In genomic region chr1:179283992-179284391, GRCh38 we compare ENCODE assay signal across 20 cellular contexts. TPM values are rescaled to one million over a fixed set of nuclear protein-coding genes. Genes with fewer than 3 reads are reported as not detected.
A peak's percentile ranks its signal among the peaks of the same experiment; 100 is the strongest.
DNase-seq lines count a peak whose midpoint lies in the region; ATAC-seq, FAIRE-seq and TF ChIP-seq lines count a peak whose summit lies in the region.
"Had no signal": no experiment of that assay in that cellular context is flagged by ENCODE, and none has a peak within 500 bp of the region (broad histone marks: within the 10 kb centered on the region; RNA-seq: fewer than 3 reads in every experiment).

No MANE protein-coding gene starts in this region.

- no peaks in the 10 kb centered on the region for H3K27me3 ChIP-seq in GM23248 (replicated peaks; ENCODE audit: insufficient read depth)
- H3K27me3 ChIP-seq: BLaER1 treated with 17β-estradiol and CSF1 and Interleukin-3, amounts not matched to agents 10 nM and 100 nM had no signal

- H3K4me3 ChIP-seq in A549: no peak overlapping the region
- H3K4me3 ChIP-seq in GM23248: no peak overlapping the region
- H3K4me3 ChIP-seq: BLaER1 treated with 17β-estradiol and CSF1 and Interleukin-3, amounts not matched to agents 10 nM and 100 nM had no signal

- H3K9me3 ChIP-seq in A549 (peaks cover 11% of the 10 kb centered on the region; the same call in 2 of the 3 replicates), GM23248 (ENCODE audit: low read depth) (no peaks in the 10 kb centered on the region)

- POLR2A ChIA-PET in A549 (lab: Yijun Ruan, JAX): no interaction called here

- H3K4me1 ChIP-seq in A549 (peaks cover 19% of the 10 kb centered on the region), GM23248 (ENCODE audit: insufficient read depth) (no peaks in the 10 kb centered on the region)
- H3K4me1 ChIP-seq: BLaER1 treated with 17β-estradiol and CSF1 and Interleukin-3, amounts not matched to agents 10 nM and 100 nM had no signal

- no peak for TF ChIP-seq POLR2A in A549 (IDR thresholded peaks at IDR 0.05; ENCODE audit: low read length)

- no peaks in the 10 kb centered on the region for H3F3A ChIP-seq in GM23248 (ENCODE audit: insufficient read depth)

- CTCF ChIA-PET in A549 (lab: Yijun Ruan, JAX): interaction anchor here (0.6 to 1.9 kb wide), 6 partner anchors 10 to 205 kb away, joined by 3 to 7 read pairs (median 5); partner anchors contain the start of gene SOAT1

- in situ Hi-C loops in GM23248 (cut with MboI): no loop called here

- TF ChIP-seq CTCF in A549 (IDR thresholded peaks at IDR 0.05): no peak

- no peak overlapping the region for H3K9ac ChIP-seq in GM23248
- H3K9ac ChIP-seq: BLaER1 treated with 17β-estradiol and CSF1 and Interleukin-3, amounts not matched to agents 10 nM and 100 nM had no signal

- TF ChIP-seq EP300 in A549 (IDR thresholded peaks at IDR 0.05) (no peak), Ishikawa (IDR thresholded peaks at IDR 0.05; ENCODE audit: borderline replicate concordance) (no peak)

- no peaks in the 10 kb centered on the region for H4K20me1 ChIP-seq in GM23248 (ENCODE audit: insufficient read depth)
- H4K20me1 ChIP-seq: BLaER1 treated with 17β-estradiol and CSF1 and Interleukin-3, amounts not matched to agents 10 nM and 100 nM had no signal

- no peaks in the 10 kb centered on the region for H3K9me2 ChIP-seq in GM23248 (ENCODE audit: insufficient read depth)

- H3K27ac ChIP-seq in A549 (no peak overlapping the region), GM23248 (no peak overlapping the region)
- H3K27ac ChIP-seq: BLaER1 treated with 17β-estradiol and CSF1 and Interleukin-3, amounts not matched to agents 10 nM and 100 nM; C4-2B had no signal

- no peaks in the 10 kb centered on the region for H3K79me2 ChIP-seq in GM23248 (ENCODE audit: insufficient read depth)

- no peak for FAIRE-seq in A549 (lab: Jason Lieb, UNC)
- FAIRE-seq: A204.1, G401.6, GM12891, GM19239 had no signal

- no peak overlapping the region for H2AFZ ChIP-seq in GM23248

- H3K36me3 ChIP-seq in GM23248 (ENCODE audit: low read depth): no peaks in the 10 kb centered on the region
- H3K36me3 ChIP-seq: BLaER1 treated with 17β-estradiol and CSF1 and Interleukin-3, amounts not matched to agents 10 nM and 100 nM had no signal

- WGBS in A549 (ENCODE audit: missing lambda C conversion rate): 60% methylated on average over 2 of the region's 2 CpGs
- 54% methylated on average over 2 of the region's 2 CpGs for WGBS in GM23248 (ENCODE audit: low coverage in 1 of 2, low lambda C conversion rate in 2 of 2, missing lambda C conversion rate in 2 of 2), 2 experiments

- no peak for TF ChIP-seq RAD21 in A549 (conservative IDR thresholded peaks at IDR 0.05 in 1 of 2, IDR thresholded peaks at IDR 0.05 in 1 of 2)
- no peak for TF ChIP-seq RAD21 in Ishikawa (IDR thresholded peaks at IDR 0.05; ENCODE audit: low read depth)

- H3K4me2 ChIP-seq in A549 (no peak overlapping the region), GM23248 (ENCODE audit: unreplicated experiment) (no peak overlapping the region)
- H3K4me2 ChIP-seq: BLaER1 treated with 17β-estradiol and CSF1 and Interleukin-3, amounts not matched to agents 10 nM and 100 nM had no signal

- DNase-seq in A549 (ENCODE audit: low read depth in 1 of 2, low spot score in 1 of 2) (no peak), GM23248 (peak; percentile 5), T-helper 9 cell (no peak)
- no peak for DNase-seq in activated CD4-positive, CD25-positive, alpha-beta regulatory T cell (lab: John Stamatoyannopoulos, UW)
- DNase-seq: 8988T; AML-193; Caco-2; Calu3; CD4-positive, alpha-beta T cell; CD8-positive, alpha-beta T cell; DMS79 treated with DMSO at 0.1 percent for 48 hours; GF-D8 had no signal

- ATAC-seq in A549 (no peak), GM19467 (IDR thresholded peaks at IDR 0.05; ENCODE audit: unreplicated experiment) (no peak)
- ATAC-seq: CD8-positive, alpha-beta T cell had no signal

TF ChIP-seq in A549, 52 proteins besides CTCF, POLR2A, EP300 and RAD21:
- TF ChIP-seq EHMT2 (IDR thresholded peaks at IDR 0.05; ENCODE audit: low read depth) (0 out of 2 replicates have a peak, but pooled peaks have one; percentile 58), REST (IDR thresholded peaks at IDR 0.05) (peak; percentile 62), RCOR1 (IDR thresholded peaks at IDR 0.05; ENCODE audit: low read depth, low read length) (no peak)

TF ChIP-seq in Ishikawa, 13 proteins besides CTCF, POLR2A, EP300 and RAD21:
- TF ChIP-seq REST (IDR thresholded peaks at IDR 0.05; ENCODE audit: low read depth) (peak; percentile 50), YY1 (IDR thresholded peaks at IDR 0.05; ENCODE audit: low read depth) (no peak), ZBTB7A (IDR thresholded peaks at IDR 0.05; ENCODE audit: low read depth) (no peak), TEAD4 (IDR thresholded peaks at IDR 0.05) (no peak)

RNA-seq across cellular contexts. Expression of gene SOAT1, which starts 9.6 kb away (rescaled TPM):
- polyA plus RNA-seq in A549 (2011; rRNA removed): 50.3 and 62.1 TPM in 2 replicates
- polyA plus RNA-seq in A549 (2012; cell fraction: cytosol; rRNA removed): 6.7 and 10.1 TPM in 2 replicates
- polyA plus RNA-seq in A549 (2012; cell fraction: nucleus; rRNA removed): 6.1 and 10.1 TPM in 2 replicates
- 15.6 to 19.0 TPM (median 18.2 TPM) in 3 replicates for polyA plus RNA-seq in A549 (2017; fragmentation: RNase III; extraction: RNeasy Plus Mini Kit Qiagen cat#74134 plus additional on column Dnase treatment)
- 30.6 and 33.5 TPM in 2 replicates for polyA minus RNA-seq in A549 (2011; rRNA and poly(A)+ RNA removed)
- 18.2 and 22.4 TPM in 2 replicates for total RNA-seq in GM23248 (2014; rRNA removed; shearing (Covaris generic))
- 70.2 and 77.6 TPM in 2 replicates for polyA plus RNA-seq in GM23248 (2016; fragmentation: Nextera tagmentation; extraction: Ambion mirVana)

RNA-seq across cellular contexts. Expression of gene ABL2, which starts 54.5 kb away (rescaled TPM):
- polyA plus RNA-seq in A549 (2011; rRNA removed) (12.4 and 15.9 TPM in 2 replicates), A549 (2017; fragmentation: RNase III; extraction: RNeasy Plus Mini Kit Qiagen cat#74134 plus additional on column Dnase treatment) (12.4 to 18.7 TPM (median 12.9 TPM) in 3 replicates), GM23248 (2016; fragmentation: Nextera tagmentation; extraction: Ambion mirVana) (10.0 and 13.2 TPM in 2 replicates)
- polyA plus RNA-seq in A549 (2012; cell fraction: cytosol; rRNA removed): 3.0 and 4.1 TPM in 2 replicates
- 6.8 and 8.9 TPM in 2 replicates for polyA plus RNA-seq in A549 (2012; cell fraction: nucleus; rRNA removed)
- polyA minus RNA-seq in A549 (2011; rRNA and poly(A)+ RNA removed): 44.9 and 50.5 TPM in 2 replicates
- total RNA-seq in GM23248 (2014; rRNA removed; shearing (Covaris generic)): 38.6 and 43.3 TPM in 2 replicates
